10 cellular contexts compared by ENCODE assay signal in genomic region chr6:169292340-169293124, GRCh38. TPM values are rescaled to one million over a fixed set of nuclear protein-coding genes. Genes with fewer than 3 reads are reported as not detected.
DNase-seq lines count a peak whose midpoint lies in the region; ATAC-seq, FAIRE-seq and TF ChIP-seq lines count a peak whose summit lies in the region.
"Had no signal": no experiment of that assay in that cellular context is flagged by ENCODE, and none has a peak within 500 bp of the region (broad histone marks: within the 10 kb centered on the region; RNA-seq: fewer than 3 reads in every experiment).

No MANE protein-coding gene starts in this region.

- ATAC-seq in pancreas = peak in 3 of 4 donors; percentile 42 to 66 (median 59)

- DNase-seq in DMS53 (lab: John Stamatoyannopoulos, UW) (peak; percentile 81), NCI-H226 (peak; percentile 97), epithelial cell of esophagus (ENCODE audit: low read depth) (peak; percentile 93), pancreas (no peak), T-helper 9 cell (no peak), activated gamma-delta T cell (lab: John Stamatoyannopoulos, UW) (no peak), hypothalamus (lab: John Stamatoyannopoulos, UW) (no peak)
- no peak for DNase-seq in stimulated activated CD4-positive, alpha-beta T cell treated with anti-CD3 and anti-CD28 coated beads, Interleukin-4, amount 100 ng/mL, for 24 hours
- DNase-seq: right lobe of liver had no signal

- H3K4me3 ChIP-seq in epithelial cell of esophagus (ENCODE audit: low read length) (no peak overlapping the region), pancreas (no peak overlapping the region)
- H3K4me3 ChIP-seq: right lobe of liver had no signal

- peak overlapping the region in 1 of 4 donors; percentile 15 for H3K27ac ChIP-seq in pancreas
- H3K27ac ChIP-seq: right lobe of liver had no signal

- H3K27me3 ChIP-seq in pancreas = no peaks in the 10 kb centered on the region
- H3K27me3 ChIP-seq: right lobe of liver had no signal

- intact Hi-C loops in pancreas (cut with DNase I) = no loop called here

- no peaks in the 10 kb centered on the region for H3K4me1 ChIP-seq in pancreas
- H3K4me1 ChIP-seq: right lobe of liver had no signal

- WGBS in pancreas, 2 donors = 70 to 77% methylated on average over 11 of the region's 11 CpGs

- no peak for TF ChIP-seq CTCF in epithelial cell of esophagus (IDR thresholded peaks at IDR 0.05; ENCODE audit: insufficient read depth, low read depth, low read length, missing control alignments)
- no peak for TF ChIP-seq CTCF in pancreas (IDR thresholded peaks at IDR 0.05)

- no peak for FAIRE-seq in pancreas (lab: Jason Lieb, UNC)
- FAIRE-seq: TTC549 had no signal

- H3K9me3 ChIP-seq in pancreas = no peaks in the 10 kb centered on the region

- no peaks in the 10 kb centered on the region for H3K36me3 ChIP-seq in pancreas
- H3K36me3 ChIP-seq: right lobe of liver had no signal

RNA-seq across cellular contexts. Expression of gene THBS2, which starts 38.9 kb away (rescaled TPM):
- 10 to 100 TPM in 2 of 6 donors, 1 to 10 TPM in 4; 2.1 to 39.4 (median 3.6) TPM for total RNA-seq in pancreas
- polyA plus RNA-seq in pancreas = 1 to 10 TPM in 1 of 2 donors, under 1 TPM in 1; 0.96 to 1.7 TPM

Comparison
In these comparisons a context has a peak if more than half of its experiments do, and no peak if none do; other contexts are left out.
1. DNase-seq: peak in DMS53 (single experiment), NCI-H226 (single experiment) and epithelial cell of esophagus (single experiment); none in pancreas (0 of 6), T-helper 9 cell (single experiment), activated gamma-delta T cell (single experiment), stimulated activated CD4-positive, alpha-beta T cell treated with anti-CD3 and anti-CD28 coated beads, Interleukin-4, amount 100 ng/mL, for 24 hours (single experiment) and hypothalamus (0 of 51).